12 cellular contexts compared by ENCODE assay signal in the genomic region with DNA sequence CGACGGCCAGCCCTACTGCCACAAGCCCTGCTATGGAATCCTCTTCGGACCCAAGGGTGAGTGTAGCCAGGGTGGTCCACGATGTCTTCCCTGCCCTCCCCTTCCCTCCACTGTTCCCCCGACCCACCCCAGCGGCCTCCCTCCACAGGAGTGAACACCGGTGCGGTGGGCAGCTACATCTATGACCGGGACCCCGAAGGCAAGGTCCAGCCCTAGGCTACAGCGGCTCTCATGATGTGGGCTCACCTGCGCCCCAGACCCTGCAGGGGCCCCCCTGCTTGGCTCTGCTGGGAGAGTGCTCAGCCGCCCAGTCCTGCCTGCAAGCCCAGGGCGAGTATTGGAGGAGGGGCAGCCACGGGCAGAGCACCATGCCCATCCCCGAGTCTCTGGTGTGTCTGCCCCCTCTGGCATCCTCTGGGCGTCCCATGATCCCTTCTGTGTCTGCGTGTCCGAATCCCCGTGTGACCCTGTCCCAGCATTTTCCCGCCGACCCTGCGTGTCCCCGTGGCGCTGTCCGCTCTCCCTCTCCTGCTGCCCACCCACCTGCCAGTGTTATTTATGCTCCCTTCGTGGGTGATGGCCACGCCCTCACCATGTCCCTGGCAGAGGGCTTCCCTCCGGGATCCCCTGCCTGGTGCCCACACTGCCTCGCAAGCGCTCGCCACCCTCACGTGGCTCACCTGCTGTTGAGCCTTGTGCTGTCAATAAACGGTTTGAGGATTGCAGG. TPM values are rescaled to one million over a fixed set of nuclear protein-coding genes. Genes with fewer than 3 reads are reported as not detected.
DNase-seq lines count a peak whose midpoint lies in the region; ATAC-seq, FAIRE-seq and TF ChIP-seq lines count a peak whose summit lies in the region.
"Had no signal": no experiment of that assay in that cellular context is flagged by ENCODE, and none has a peak within 500 bp of the region (broad histone marks: within the 10 kb centered on the region; RNA-seq: fewer than 3 reads in every experiment).

No MANE protein-coding gene starts in this region.

- no peak overlapping the region for H2AFZ ChIP-seq in GM23248

- TF ChIP-seq EP300 in stomach (IDR thresholded peaks at IDR 0.05) = no peak

- no peak overlapping the region for H3K4me2 ChIP-seq in GM23248 (ENCODE audit: unreplicated experiment)

- no peak for TF ChIP-seq POLR2A in stomach (IDR thresholded peaks at IDR 0.05)

- H3K9ac ChIP-seq in GM23248 = no peak overlapping the region; the same call in 1 of the 2 replicates

- H3K4me1 ChIP-seq in right cardiac atrium (ENCODE audit: control insufficient read depth, insufficient read depth, low read length) (peaks cover 12% of the 10 kb centered on the region), stomach (peaks cover 67 to 94% (median 85%) of the 10 kb centered on the region in 4 donors), pancreas (peaks cover 8 to 38% (median 31%) of the 10 kb centered on the region in 3 donors), GM23248 (ENCODE audit: insufficient read depth) (peaks cover 27% of the 10 kb centered on the region)

- peaks cover 0 to 18% (median 4%) of the 10 kb centered on the region in 4 donors for H3K36me3 ChIP-seq in stomach
- no peaks in the 10 kb centered on the region for H3K36me3 ChIP-seq in pancreas
- H3K36me3 ChIP-seq in GM23248 (ENCODE audit: low read depth) = no peaks in the 10 kb centered on the region
- H3K36me3 ChIP-seq: adrenal gland, ovary, SJSA1 had no signal

- H3K4me3 ChIP-seq in right cardiac atrium (ENCODE audit: low read length) (no peak overlapping the region), stomach (no peak overlapping the region), pancreas (no peak overlapping the region), GM23248 (no peak overlapping the region)
- H3K4me3 ChIP-seq: adrenal gland, ovary, SJSA1 had no signal

- H3K27me3 ChIP-seq in right cardiac atrium (ENCODE audit: control insufficient read depth, insufficient read depth) (no peaks in the 10 kb centered on the region), stomach (peaks cover 0 to 64% (median 13%) of the 10 kb centered on the region in 3 donors), pancreas (peaks cover 0 to 4% (median 0%) of the 10 kb centered on the region in 4 donors), GM23248 (replicated peaks; ENCODE audit: insufficient read depth) (no peaks in the 10 kb centered on the region)
- H3K27me3 ChIP-seq: adrenal gland, ovary had no signal

- H3K27me3 Mint-ChIP-seq in activated CD8-positive, alpha-beta T cell treated with anti-CD3 and anti-CD28 coated beads, Interleukin-2, amount 10 ng/mL, durations not matched to agents 7 days and 5 days (ENCODE audit: low read depth) = peaks cover 26% of the 10 kb centered on the region
- H3K27me3 Mint-ChIP-seq in activated CD8-positive, alpha-beta T cell treated with anti-CD3 and anti-CD28 coated beads for 36 hours = peaks cover 23% of the 10 kb centered on the region

- intact Hi-C loops in activated CD8-positive, alpha-beta T cell treated with anti-CD3 and anti-CD28 coated beads for 36 hours (cut with micrococcal nuclease) = no loop called here
- intact Hi-C loops in right cardiac atrium (cut with DNase I) (loop anchor here in 2 of 4 donors (10.0 kb wide), 2 partner anchors 105 to 275 kb away; no protein-coding TSS in a partner anchor), stomach (cut with DNase I; ENCODE audit: low total_unique reads) (no loop called here), pancreas (cut with DNase I) (no loop called here)

- no peaks in the 10 kb centered on the region for H3K9me2 ChIP-seq in GM23248 (ENCODE audit: insufficient read depth)

- POLR2A ChIA-PET in activated CD8-positive, alpha-beta T cell treated with anti-CD3 and anti-CD28 coated beads, Interleukin-2, amount 10 ng/mL, durations not matched to agents 7 days and 5 days (lab: Charles Lee) = no interaction called here
- POLR2A ChIA-PET in activated CD8-positive, alpha-beta T cell treated with anti-CD3 and anti-CD28 coated beads for 36 hours (lab: Charles Lee) = interaction anchor here (1.0 kb wide), 1 partner anchor 70 kb away, joined by 3 read pairs; no protein-coding TSS in a partner anchor

- H4K20me1 ChIP-seq in GM23248 (ENCODE audit: insufficient read depth) = no peaks in the 10 kb centered on the region

- H3K4me3 Mint-ChIP-seq in activated CD8-positive, alpha-beta T cell treated with anti-CD3 and anti-CD28 coated beads, Interleukin-2, amount 10 ng/mL, durations not matched to agents 7 days and 5 days = no peak overlapping the region
- H3K4me3 Mint-ChIP-seq in activated CD8-positive, alpha-beta T cell treated with anti-CD3 and anti-CD28 coated beads for 36 hours = no peak overlapping the region

- no peaks in the 10 kb centered on the region for H3F3A ChIP-seq in GM23248 (ENCODE audit: insufficient read depth)

- no peaks in the 10 kb centered on the region for H3K9me3 Mint-ChIP-seq in activated CD8-positive, alpha-beta T cell treated with anti-CD3 and anti-CD28 coated beads, Interleukin-2, amount 10 ng/mL, durations not matched to agents 7 days and 5 days (ENCODE audit: insufficient read depth)
- H3K9me3 Mint-ChIP-seq in activated CD8-positive, alpha-beta T cell treated with anti-CD3 and anti-CD28 coated beads for 36 hours = no peaks in the 10 kb centered on the region

- H3K79me2 ChIP-seq in GM23248 (ENCODE audit: insufficient read depth) = peaks cover 10% of the 10 kb centered on the region

- no peak for DNase-seq in activated CD8-positive, alpha-beta T cell treated with anti-CD3 and anti-CD28 coated beads, Interleukin-2, amount 10 ng/mL, durations not matched to agents 7 days and 5 days
- no peak for DNase-seq in activated CD8-positive, alpha-beta T cell treated with anti-CD3 and anti-CD28 coated beads for 36 hours
- DNase-seq in NCI-H774 (lab: John Stamatoyannopoulos, UW) (peak; percentile 11), right cardiac atrium (peak in 2 of 3 donors; percentile 37 to 66), stomach (no peak), pancreas (no peak), GM23248 (no peak), EL (no peak)
- DNase-seq: NCI-H187 treated with DMSO at 0.1 percent for 48 hours had no signal

- CTCF ChIA-PET in activated CD8-positive, alpha-beta T cell treated with anti-CD3 and anti-CD28 coated beads, Interleukin-2, amount 10 ng/mL, durations not matched to agents 7 days and 5 days (lab: Charles Lee) = interaction anchor here (2.9 kb wide), 1 partner anchor 11 kb away, joined by 132 read pairs; a partner anchor contains a TSS
- CTCF ChIA-PET in activated CD8-positive, alpha-beta T cell treated with anti-CD3 and anti-CD28 coated beads for 36 hours (lab: Charles Lee) = interaction anchor here (1.6 to 2.9 kb wide), 2 partner anchors 10 to 12 kb away, joined by 6 to 80 read pairs; a partner anchor contains a TSS

- TF ChIP-seq CTCF in activated CD8-positive, alpha-beta T cell treated with anti-CD3 and anti-CD28 coated beads for 36 hours (IDR thresholded peaks at IDR 0.05) = no peak
- TF ChIP-seq CTCF in stomach (IDR thresholded peaks at IDR 0.05) (no peak), pancreas (IDR thresholded peaks at IDR 0.05) (no peak)

- no peaks in the 10 kb centered on the region for H3K9me3 ChIP-seq in right cardiac atrium (ENCODE audit: control insufficient read depth, low read length)
- no peaks in the 10 kb centered on the region for H3K9me3 ChIP-seq in stomach
- no peaks in the 10 kb centered on the region for H3K9me3 ChIP-seq in pancreas
- H3K9me3 ChIP-seq in GM23248 (ENCODE audit: low read depth) = no peaks in the 10 kb centered on the region
- H3K9me3 ChIP-seq: adrenal gland, ovary, SJSA1 had no signal

- H3K4me1 Mint-ChIP-seq in activated CD8-positive, alpha-beta T cell treated with anti-CD3 and anti-CD28 coated beads, Interleukin-2, amount 10 ng/mL, durations not matched to agents 7 days and 5 days (ENCODE audit: low read depth) = peaks cover 37% of the 10 kb centered on the region
- H3K4me1 Mint-ChIP-seq in activated CD8-positive, alpha-beta T cell treated with anti-CD3 and anti-CD28 coated beads for 36 hours (ENCODE audit: low read depth) = peaks cover 43% of the 10 kb centered on the region

- H3K27ac ChIP-seq in right cardiac atrium (ENCODE audit: low read length) (no peak overlapping the region), stomach (peak overlapping the region in 4 of 5 donors; percentile 89 to 95 (median 92)), pancreas (no peak overlapping the region), GM23248 (no peak overlapping the region)
- H3K27ac ChIP-seq: ovary, SJSA1 had no signal

- 54% methylated on average over 34 of the region's 34 CpGs for WGBS in right cardiac atrium
- WGBS in stomach, 5 donors = 68 to 78% (median 73%) methylated on average over 32 to 34 of the region's 34 CpGs
- 51 to 56% methylated on average over 34 of the region's 34 CpGs for WGBS in pancreas, 2 donors
- 82 to 85% methylated on average over 28 to 34 of the region's 34 CpGs for WGBS in GM23248 (ENCODE audit: low coverage in 1 of 2, low lambda C conversion rate in 2 of 2, missing lambda C conversion rate in 2 of 2), 2 experiments

- in situ Hi-C loops in GM23248 (cut with MboI) = no loop called here

- peaks cover 3% of the 10 kb centered on the region for H3K36me3 Mint-ChIP-seq in activated CD8-positive, alpha-beta T cell treated with anti-CD3 and anti-CD28 coated beads, Interleukin-2, amount 10 ng/mL, durations not matched to agents 7 days and 5 days (ENCODE audit: low read depth)
- peaks cover 2% of the 10 kb centered on the region for H3K36me3 Mint-ChIP-seq in activated CD8-positive, alpha-beta T cell treated with anti-CD3 and anti-CD28 coated beads for 36 hours (ENCODE audit: low read depth)

- FAIRE-seq in pancreas (lab: Jason Lieb, UNC) = no peak

- H3K27ac Mint-ChIP-seq in activated CD8-positive, alpha-beta T cell treated with anti-CD3 and anti-CD28 coated beads, Interleukin-2, amount 10 ng/mL, durations not matched to agents 7 days and 5 days = peak overlapping the region; percentile 49
- no peak overlapping the region for H3K27ac Mint-ChIP-seq in activated CD8-positive, alpha-beta T cell treated with anti-CD3 and anti-CD28 coated beads for 36 hours

- no peak for ATAC-seq in activated CD8-positive, alpha-beta T cell treated with anti-CD3 and anti-CD28 coated beads, Interleukin-2, amount 10 ng/mL, durations not matched to agents 7 days and 5 days
- ATAC-seq in activated CD8-positive, alpha-beta T cell treated with anti-CD3 and anti-CD28 coated beads for 36 hours = no peak
- ATAC-seq in right cardiac atrium (no peak), pancreas (no peak)

RNA-seq across cellular contexts. Expression of a gene that starts 5.0 kb away (rescaled TPM):
- total RNA-seq in activated CD8-positive, alpha-beta T cell treated with anti-CD3 and anti-CD28 coated beads, Interleukin-2, amount 10 ng/mL, durations not matched to agents 7 days and 5 days = under 1 TPM; 0.21 to 0.31 TPM
- under 1 TPM in 1 of 2 experiments, not detected in 1; 0.45 TPM for total RNA-seq in activated CD8-positive, alpha-beta T cell treated with anti-CD3 and anti-CD28 coated beads for 36 hours
- total RNA-seq in right cardiac atrium (1,000 to 10,000 TPM; 1,091 to 1,370 (median 1,238) TPM), stomach (100 to 1,000 TPM in 1 of 5 donors, 10 to 100 TPM in 4; 36.0 to 135 (median 72.7) TPM), pancreas (10 to 100 TPM; 12.9 to 37.4 (median 24.3) TPM)
- polyA plus RNA-seq in right cardiac atrium (1,790 TPM), stomach (100 to 1,000 TPM in 1 of 3 donors, 10 to 100 TPM in 2; 68.5 to 127 (median 94.7) TPM), pancreas (100 to 1,000 TPM in 1 of 2 donors, 10 to 100 TPM in 1; 99.5 to 223 TPM), GM23248 (2016; fragmentation: Nextera tagmentation; extraction: Ambion mirVana) (317 and 319 TPM in 2 replicates)
- total RNA-seq in GM23248 (2014; rRNA removed; shearing (Covaris generic)) = 149 and 188 TPM in 2 replicates

RNA-seq across cellular contexts. Expression of a gene that starts 7.1 kb away (rescaled TPM):
- 100 to 1,000 TPM; 587 to 613 TPM for total RNA-seq in activated CD8-positive, alpha-beta T cell treated with anti-CD3 and anti-CD28 coated beads, Interleukin-2, amount 10 ng/mL, durations not matched to agents 7 days and 5 days
- 10 to 100 TPM; 93.9 to 95.7 TPM for total RNA-seq in activated CD8-positive, alpha-beta T cell treated with anti-CD3 and anti-CD28 coated beads for 36 hours
- total RNA-seq in right cardiac atrium (100 to 1,000 TPM; 161 to 218 (median 192) TPM), stomach (10 to 100 TPM in 3 of 5 donors, 1 to 10 TPM in 1, not detected in 1; 3.5 to 95.0 (median 23.9) TPM), pancreas (10 to 100 TPM in 1 of 6 donors, 1 to 10 TPM in 5; 2.4 to 14.0 (median 9.0) TPM)
- polyA plus RNA-seq in right cardiac atrium (243 TPM), stomach (100 to 1,000 TPM in 1 of 3 donors, 10 to 100 TPM in 2; 60.1 to 149 (median 99.0) TPM), pancreas (10 to 100 TPM; 35.4 to 71.0 TPM), GM23248 (2016; fragmentation: Nextera tagmentation; extraction: Ambion mirVana) (32.7 and 37.7 TPM in 2 replicates)
- 1.8 and 12.3 TPM in 2 replicates for total RNA-seq in GM23248 (2014; rRNA removed; shearing (Covaris generic))

RNA-seq across cellular contexts. Expression of a gene that starts 11.4 kb away (rescaled TPM):
- 10 to 100 TPM; 56.5 to 61.8 TPM for total RNA-seq in activated CD8-positive, alpha-beta T cell treated with anti-CD3 and anti-CD28 coated beads, Interleukin-2, amount 10 ng/mL, durations not matched to agents 7 days and 5 days
- 10 to 100 TPM; 30.1 to 31.1 TPM for total RNA-seq in activated CD8-positive, alpha-beta T cell treated with anti-CD3 and anti-CD28 coated beads for 36 hours
- total RNA-seq in right cardiac atrium = 1 to 10 TPM; 5.2 to 6.9 (median 5.8) TPM
- 6.5 TPM for polyA plus RNA-seq in right cardiac atrium
- total RNA-seq in stomach = 100 to 1,000 TPM in 1 of 5 donors, 10 to 100 TPM in 2, 1 to 10 TPM in 2; 3.0 to 167 (median 44.9) TPM
- polyA plus RNA-seq in stomach = 10 to 100 TPM; 13.8 to 18.8 (median 17.1) TPM
- total RNA-seq in pancreas = 1 to 10 TPM; 2.0 to 5.2 (median 3.3) TPM
- 10 to 100 TPM; 18.1 to 21.5 TPM for polyA plus RNA-seq in pancreas
- total RNA-seq in GM23248 (2014; rRNA removed; shearing (Covaris generic)) = 8.7 and 9.8 TPM in 2 replicates
- 4.0 and 6.4 TPM in 2 replicates for polyA plus RNA-seq in GM23248 (2016; fragmentation: Nextera tagmentation; extraction: Ambion mirVana)

RNA-seq across cellular contexts. Expression of a gene that starts 46.8 kb away (rescaled TPM):
- 1 to 10 TPM; 8.6 to 9.2 TPM for total RNA-seq in activated CD8-positive, alpha-beta T cell treated with anti-CD3 and anti-CD28 coated beads, Interleukin-2, amount 10 ng/mL, durations not matched to agents 7 days and 5 days
- total RNA-seq in activated CD8-positive, alpha-beta T cell treated with anti-CD3 and anti-CD28 coated beads for 36 hours = 10 to 100 TPM; 12.0 to 12.1 TPM
- total RNA-seq in right cardiac atrium = 1 to 10 TPM; 2.8 to 4.4 (median 3.6) TPM
- polyA plus RNA-seq in right cardiac atrium = 2.3 TPM
- total RNA-seq in stomach = 1 to 10 TPM in 4 of 5 donors, not detected in 1; 1.3 to 8.2 (median 2.1) TPM
- polyA plus RNA-seq in stomach = 1 to 10 TPM in 2 of 3 donors, under 1 TPM in 1; 0.93 to 4.2 (median 1.2) TPM
- total RNA-seq in pancreas = 1 to 10 TPM in 5 of 6 donors, under 1 TPM in 1; 0.92 to 3.3 (median 1.8) TPM
- polyA plus RNA-seq in pancreas = 1 to 10 TPM; 1.2 to 2.5 TPM
- total RNA-seq in GM23248 (2014; rRNA removed; shearing (Covaris generic)) = 11.1 and 20.5 TPM in 2 replicates
- 4.1 and 5.8 TPM in 2 replicates for polyA plus RNA-seq in GM23248 (2016; fragmentation: Nextera tagmentation; extraction: Ambion mirVana)

RNA-seq across cellular contexts. Expression of a gene that starts 60.0 kb away (rescaled TPM):
- 100 to 1,000 TPM; 109 to 127 TPM for total RNA-seq in activated CD8-positive, alpha-beta T cell treated with anti-CD3 and anti-CD28 coated beads, Interleukin-2, amount 10 ng/mL, durations not matched to agents 7 days and 5 days
- 100 to 1,000 TPM; 133 to 140 TPM for total RNA-seq in activated CD8-positive, alpha-beta T cell treated with anti-CD3 and anti-CD28 coated beads for 36 hours
- total RNA-seq in right cardiac atrium = 100 to 1,000 TPM; 121 to 179 (median 157) TPM
- polyA plus RNA-seq in right cardiac atrium = 131 TPM
- 100 to 1,000 TPM in 2 of 5 donors, 10 to 100 TPM in 3; 49.8 to 183 (median 85.5) TPM for total RNA-seq in stomach
- 10 to 100 TPM; 24.9 to 57.1 (median 40.3) TPM for polyA plus RNA-seq in stomach
- total RNA-seq in pancreas = 10 to 100 TPM; 34.8 to 68.6 (median 51.6) TPM
- polyA plus RNA-seq in pancreas = 100 to 1,000 TPM; 115 to 138 TPM
- 37.0 and 50.3 TPM in 2 replicates for total RNA-seq in GM23248 (2014; rRNA removed; shearing (Covaris generic))
- 8.1 and 9.6 TPM in 2 replicates for polyA plus RNA-seq in GM23248 (2016; fragmentation: Nextera tagmentation; extraction: Ambion mirVana)

Comparison
In these comparisons a context has a peak if more than half of its experiments do, and no peak if none do; other contexts are left out.
1. DNase-seq: peak in NCI-H774 (single experiment) and right cardiac atrium (2 of 3); none in activated CD8-positive, alpha-beta T cell treated with anti-CD3 and anti-CD28 coated beads, Interleukin-2, amount 10 ng/mL, durations not matched to agents 7 days and 5 days (single experiment), activated CD8-positive, alpha-beta T cell treated with anti-CD3 and anti-CD28 coated beads for 36 hours (single experiment), stomach (single experiment), pancreas (0 of 6), GM23248 (single experiment) and EL (single experiment).
2. H3K27ac ChIP-seq: peak in stomach (4 of 5); none in right cardiac atrium (single experiment), pancreas (0 of 4) and GM23248 (single experiment).
3. RNA of a gene that starts 5.0 kb away (total RNA-seq): 1,091 to 1,370 TPM in right cardiac atrium, 149 to 188 TPM in GM23248, 36.0 to 135 TPM in stomach and 12.9 to 37.4 TPM in pancreas; 0.45 TPM in activated CD8-positive, alpha-beta T cell treated with anti-CD3 and anti-CD28 coated beads for 36 hours and 0.21 to 0.31 TPM in activated CD8-positive, alpha-beta T cell treated with anti-CD3 and anti-CD28 coated beads, Interleukin-2, amount 10 ng/mL, durations not matched to agents 7 days and 5 days; every median in the first group is over 4 times any median in the second.